16 cellular contexts compared by ENCODE assay signal in genomic region chr14:83975435-83976222, GRCh38.
DNase-seq lines count a peak whose midpoint lies in the region; ATAC-seq and TF ChIP-seq lines count a peak whose summit lies in the region.
"Had no signal": no experiment of that assay in that cellular context is flagged by ENCODE, and none has a peak within 500 bp of the region (broad histone marks: within the 10 kb centered on the region; RNA-seq: fewer than 3 reads in every experiment).

No MANE protein-coding gene starts in this region.

- intact Hi-C loops in Right ventricle myocardium superior (cut with DNase I), result no loop called here

- H3K27ac ChIP-seq in right atrium auricular region, result no peak overlapping the region
- no peak overlapping the region for H3K27ac ChIP-seq in cardiac muscle cell
- H3K27ac ChIP-seq: Peyer's patch had no signal

- peak; percentile 96 for ATAC-seq in Right ventricle myocardium superior (ENCODE audit: poor library complexity)
- ATAC-seq in GM18520 (IDR thresholded peaks at IDR 0.05; ENCODE audit: unreplicated experiment), result no peak
- ATAC-seq in HG03196 (IDR thresholded peaks at IDR 0.05; ENCODE audit: unreplicated experiment), result no peak
- ATAC-seq: naive thymus-derived CD8-positive, alpha-beta T cell had no signal

- H3K4me3 ChIP-seq in right atrium auricular region (no peak overlapping the region), cardiac muscle cell (no peak overlapping the region)
- H3K4me3 ChIP-seq: Peyer's patch had no signal

- H3K9me3 ChIP-seq in right atrium auricular region (no peaks in the 10 kb centered on the region), cardiac muscle cell (ENCODE audit: low read depth) (no peaks in the 10 kb centered on the region)
- H3K9me3 ChIP-seq: Peyer's patch had no signal

- no peaks in the 10 kb centered on the region for H3K9me3 Mint-ChIP-seq in nephron

- peak overlapping the region in 2 of 3 experiments; percentile 4 to 26 for H3K4me3 Mint-ChIP-seq in nephron
- H3K4me3 Mint-ChIP-seq: naive thymus-derived CD8-positive, alpha-beta T cell had no signal

- no peaks in the 10 kb centered on the region for H3K27me3 Mint-ChIP-seq in nephron (ENCODE audit: low read depth)
- H3K27me3 Mint-ChIP-seq: naive thymus-derived CD8-positive, alpha-beta T cell had no signal

- TF ChIP-seq CTCF in right atrium auricular region (IDR thresholded peaks at IDR 0.05) (no peak), cardiac muscle cell (IDR thresholded peaks at IDR 0.05; ENCODE audit: low read depth, low read length) (no peak), nephron (IDR thresholded peaks at IDR 0.05; ENCODE audit: unreplicated experiment in 3 of 3) (no peak)

- no peaks in the 10 kb centered on the region for H3K36me3 Mint-ChIP-seq in nephron (ENCODE audit: low read depth)

- no peaks in the 10 kb centered on the region for H3K36me3 ChIP-seq in right atrium auricular region
- H3K36me3 ChIP-seq in cardiac muscle cell, result no peaks in the 10 kb centered on the region
- H3K36me3 ChIP-seq: Peyer's patch had no signal

- H3K27me3 ChIP-seq in right atrium auricular region, result no peaks in the 10 kb centered on the region
- H3K27me3 ChIP-seq in cardiac muscle cell, result no peaks in the 10 kb centered on the region
- H3K27me3 ChIP-seq: Peyer's patch had no signal

- peaks cover 22% of the 10 kb centered on the region for H3K4me1 Mint-ChIP-seq in nephron
- H3K4me1 Mint-ChIP-seq: naive thymus-derived CD8-positive, alpha-beta T cell had no signal

- peaks cover 0 to 14% of the 10 kb centered on the region in 2 donors for H3K4me1 ChIP-seq in right atrium auricular region
- H3K4me1 ChIP-seq in cardiac muscle cell (ENCODE audit: low read depth), result peaks cover 3% of the 10 kb centered on the region
- H3K4me1 ChIP-seq: Peyer's patch had no signal

- peak overlapping the region; percentile 29 to 60 (median 51) for H3K27ac Mint-ChIP-seq in nephron
- H3K27ac Mint-ChIP-seq: naive thymus-derived CD8-positive, alpha-beta T cell had no signal

- DNase-seq in Right ventricle myocardium superior (peak; percentile 76), right atrium auricular region (ENCODE audit: low spot score) (no peak), cardiac muscle cell (ENCODE audit: low read depth in 1 of 2, low spot score in 1 of 2) (peak; percentile 48 to 55), cerebellar cortex (ENCODE audit: low spot score) (no peak), NCI-H446 (lab: John Stamatoyannopoulos, UW) (no peak)
- DNase-seq: ACHN; activated CD4-positive, alpha-beta T cell treated with anti-CD3 and anti-CD28 coated beads for 4 hours; activated T-cell treated with anti-CD3 and anti-CD28 coated beads, Interleukin-2, amount 50 U/mL, for 48 hours; Calu3; naive thymus-derived CD8-positive, alpha-beta T cell; Peyer's patch; stimulated activated CD4-positive, alpha-beta T cell treated with anti-CD3 and anti-CD28 coated beads, Interleukin-15, amount 100 ng/mL, for 24 hours; T-helper 2 cell had no signal

Comparison
In these comparisons a context has a peak if more than half of its experiments do, and no peak if none do; other contexts are left out.
1. DNase-seq: peak in Right ventricle myocardium superior (single experiment) and cardiac muscle cell (2 of 2); none in right atrium auricular region (single experiment), cerebellar cortex (single experiment) and NCI-H446 (0 of 2).